ENCODE assay signal across 30 cellular contexts in the genomic region with DNA sequence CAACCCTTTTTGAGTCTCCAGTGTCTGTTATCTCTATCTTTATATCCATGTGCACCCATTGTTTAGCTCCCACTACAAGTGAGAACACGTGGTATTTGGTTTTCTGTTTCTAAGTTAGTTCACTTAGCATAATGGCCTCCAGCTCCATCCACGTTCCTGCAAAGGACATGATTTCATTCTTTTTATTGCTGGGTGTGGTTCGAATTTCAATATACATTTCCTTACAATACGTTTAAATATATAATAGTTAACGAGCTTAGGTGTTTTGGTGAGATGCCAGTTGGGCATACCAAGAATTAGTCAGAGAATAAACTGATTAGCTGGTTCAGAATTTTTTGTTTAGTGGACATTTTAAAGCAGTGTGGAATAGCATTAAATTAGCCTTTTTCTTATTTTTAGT.
"Had no signal": no experiment of that assay in that cellular context is flagged by ENCODE, and none has a peak within 500 bp of the region (broad histone marks: within the 10 kb centered on the region; RNA-seq: fewer than 3 reads in every experiment).

No MANE protein-coding gene starts in this region.

- H3K9me3 ChIP-seq: lower lobe of right lung, neutrophil, suprapubic skin, thoracic aorta, upper lobe of right lung had no signal

- H3K4me3 ChIP-seq: left lung, lower lobe of right lung, neural progenitor cell, psoas muscle, right lobe of liver, stomach, suprapubic skin, thoracic aorta, tibial artery, upper lobe of right lung had no signal

- H3K27ac ChIP-seq: left lung, lower lobe of right lung, neural progenitor cell, neutrophil, parathyroid adenoma, psoas muscle, right lobe of liver, stomach, suprapubic skin, thoracic aorta, tibial artery, upper lobe of right lung had no signal

- FAIRE-seq: keratinocyte, urothelium cell line had no signal

- H3K4me1 ChIP-seq: left lung, lower lobe of right lung, neural progenitor cell, parathyroid adenoma, psoas muscle, right lobe of liver, stomach, suprapubic skin, tibial artery, upper lobe of right lung had no signal

- ATAC-seq: left cardiac atrium; left lung; lower lobe of right lung; natural killer cell; psoas muscle; right lobe of liver; stimulated activated naive B cell treated with anti-CD40 and anti-IgM and Interleukin-4, amounts not matched to agents 10 μg/mL and 1 μg/mL and 100 μg/mL, for 72 hours; stimulated activated naive CD8-positive, alpha-beta T cell treated with anti-CD3 and anti-CD28 coated beads, Interleukin-15, Interleukin-2, amounts not matched to agents 100 U/mL and 50 U/mL, for 24 hours; upper lobe of right lung had no signal

- H3K27me3 ChIP-seq: left lung, neural progenitor cell, neutrophil, right lobe of liver, stomach, suprapubic skin, tibial artery, upper lobe of right lung had no signal

- H3K36me3 ChIP-seq: left lung, lower lobe of right lung, neural progenitor cell, neutrophil, right lobe of liver, stomach, suprapubic skin, thoracic aorta, tibial artery, upper lobe of right lung had no signal

- DNase-seq: hippocampal formation; kidney glomerular epithelial cell; left cardiac atrium; left lung; lower lobe of right lung; mammary epithelial cell; mesenchymal stem cell; naive B cell; natural killer cell; nephron progenitor cell; occipital lobe; psoas muscle; right lobe of liver; stimulated activated CD4-positive, alpha-beta T cell treated with anti-CD3 and anti-CD28 coated beads, Interleukin-12 subunit alpha, Interleukin-12 subunit beta, amount 100 ng/mL, for 4 hours; stimulated activated CD4-positive, alpha-beta T cell treated with anti-CD3 and anti-CD28 coated beads, Interleukin-15, amount 100 ng/mL, for 24 hours; stimulated activated CD4-positive, alpha-beta T cell treated with anti-CD3 and anti-CD28 coated beads, Interleukin-2, amount 100 ng/mL, for 24 hours; stimulated activated CD4-positive, alpha-beta T cell treated with anti-CD3 and anti-CD28 coated beads, Interleukin-4, amount 100 ng/mL, for 1 hour; stimulated activated naive B cell treated with anti-CD40 and anti-IgM and Interleukin-4, amounts not matched to agents 10 μg/mL and 1 μg/mL and 100 μg/mL, for 72 hours; stimulated activated naive CD8-positive, alpha-beta T cell treated with anti-CD3 and anti-CD28 coated beads, Interleukin-15, Interleukin-2, amounts not matched to agents 100 U/mL and 50 U/mL, for 24 hours; stomach; tibial artery; trophoblast cell; upper lobe of right lung had no signal
